Comparison of ENCODE assay signal across 8 cellular contexts in genomic region chr4:15805583-15806517, GRCh38. TPM values are rescaled to one million over a fixed set of nuclear protein-coding genes. Genes with fewer than 3 reads are reported as not detected.
DNase-seq lines count a peak whose midpoint lies in the region; ATAC-seq lines count a peak whose summit lies in the region.

No MANE protein-coding gene starts in this region.

- no peaks in the 10 kb centered on the region for H3K9me3 Mint-ChIP-seq in activated T-cell treated with anti-CD3 and anti-CD28 coated beads, Interleukin-2, amount 50 U/mL, for 72 hours

- H3K36me3 Mint-ChIP-seq in activated T-cell treated with anti-CD3 and anti-CD28 coated beads, Interleukin-2, amount 50 U/mL, for 72 hours (ENCODE audit: insufficient read depth in 2 of 2): peaks cover 0 to under 1% of the 10 kb centered on the region in 2 donors

- no peak overlapping the region for H3K4me3 Mint-ChIP-seq in activated T-cell treated with anti-CD3 and anti-CD28 coated beads, Interleukin-2, amount 50 U/mL, for 72 hours

- DNase-seq in COLO668 (lab: John Stamatoyannopoulos, UW; ENCODE audit: unreplicated experiment): peak; percentile 8
- peak; percentile 31 for DNase-seq in NCI-H526 treated with DMSO at 0.1 percent for 48 hours (lab: John Stamatoyannopoulos, UW)
- peak; percentile 31 to 39 for DNase-seq in activated T-cell treated with anti-CD3 and anti-CD28 coated beads, Interleukin-2, amount 50 U/mL, for 72 hours
- peak; percentile 39 for DNase-seq in germinal center (ENCODE audit: low spot score)
- DNase-seq in pons (ENCODE audit: low spot score): peak; percentile 73

- ATAC-seq in GM18868 (IDR thresholded peaks at IDR 0.05; ENCODE audit: unreplicated experiment): peak; percentile 73
- peak; percentile 33 for ATAC-seq in HG03342 (IDR thresholded peaks at IDR 0.05; ENCODE audit: unreplicated experiment)
- ATAC-seq in activated T-cell treated with anti-CD3 and anti-CD28 coated beads, Interleukin-2, amount 50 U/mL, for 72 hours (replicated peaks in 1 of 2): peak in 1 of 2 donors; percentile 66
- no peak for ATAC-seq in HG03469 (IDR thresholded peaks at IDR 0.05; ENCODE audit: unreplicated experiment)

- peaks cover 25% of the 10 kb centered on the region for H3K4me1 Mint-ChIP-seq in activated T-cell treated with anti-CD3 and anti-CD28 coated beads, Interleukin-2, amount 50 U/mL, for 72 hours (ENCODE audit: low read depth)

- H3K27me3 Mint-ChIP-seq in activated T-cell treated with anti-CD3 and anti-CD28 coated beads, Interleukin-2, amount 50 U/mL, for 72 hours (ENCODE audit: low read depth): no peaks in the 10 kb centered on the region

- no peak overlapping the region for H3K27ac Mint-ChIP-seq in activated T-cell treated with anti-CD3 and anti-CD28 coated beads, Interleukin-2, amount 50 U/mL, for 72 hours

RNA-seq across cellular contexts. Expression of gene CD38, which starts 27.7 kb away (rescaled TPM):
- total RNA-seq in activated T-cell treated with anti-CD3 and anti-CD28 coated beads, Interleukin-2, amount 50 U/mL, for 72 hours: 10 to 100 TPM; 60.2 to 62.9 TPM

Comparison
In these comparisons a context has a peak if more than half of its experiments do, and no peak if none do; other contexts are left out.
1. DNase-seq: peak in every context shown above with its lines; median percentile 73 in pons; 39 in germinal center; 35 in activated T-cell treated with anti-CD3 and anti-CD28 coated beads, Interleukin-2, amount 50 U/mL, for 72 hours; 31 in NCI-H526 treated with DMSO at 0.1 percent for 48 hours; 8 in COLO668.